Comparison of ENCODE assay signal across 1 cellular context in the genomic region with DNA sequence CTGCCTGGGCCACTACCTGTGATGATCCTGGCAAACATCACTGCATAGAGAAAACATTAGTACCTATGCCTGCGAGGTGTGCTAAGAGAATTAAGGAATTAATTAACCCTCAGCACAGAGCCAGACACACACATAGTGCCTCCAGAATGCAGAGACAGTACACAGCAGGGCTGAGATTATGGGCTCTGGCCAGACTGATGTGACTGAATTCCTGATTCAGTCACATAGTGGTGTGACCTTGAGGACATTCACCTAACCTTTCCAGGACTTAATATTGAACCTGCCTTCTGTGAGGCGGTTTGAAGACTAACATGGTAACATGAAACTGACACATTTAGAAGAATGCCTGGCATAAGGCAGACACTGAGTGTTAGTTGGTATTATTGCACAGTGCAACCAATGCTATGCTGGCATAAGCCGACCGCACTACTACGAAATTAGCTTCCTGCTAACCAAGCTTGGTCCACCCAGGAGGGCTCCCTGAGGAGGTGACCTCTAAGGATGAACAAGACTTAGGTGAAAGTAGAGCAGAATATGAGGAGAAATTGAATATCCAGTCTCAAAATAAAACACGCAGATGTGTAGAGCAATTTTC.
TF ChIP-seq lines count a peak whose summit lies in the region.

No MANE protein-coding gene starts in this region.

TF ChIP-seq in IMR-90, 13 proteins besides CTCF, POLR2A, EP300 and RAD21:
- TF ChIP-seq, protein P1, sequence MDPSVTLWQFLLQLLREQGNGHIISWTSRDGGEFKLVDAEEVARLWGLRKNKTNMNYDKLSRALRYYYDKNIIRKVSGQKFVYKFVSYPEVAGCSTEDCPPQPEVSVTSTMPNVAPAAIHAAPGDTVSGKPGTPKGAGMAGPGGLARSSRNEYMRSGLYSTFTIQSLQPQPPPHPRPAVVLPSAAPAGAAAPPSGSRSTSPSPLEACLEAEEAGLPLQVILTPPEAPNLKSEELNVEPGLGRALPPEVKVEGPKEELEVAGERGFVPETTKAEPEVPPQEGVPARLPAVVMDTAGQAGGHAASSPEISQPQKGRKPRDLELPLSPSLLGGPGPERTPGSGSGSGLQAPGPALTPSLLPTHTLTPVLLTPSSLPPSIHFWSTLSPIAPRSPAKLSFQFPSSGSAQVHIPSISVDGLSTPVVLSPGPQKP (IDR thresholded peaks at IDR 0.05; ENCODE audit: borderline replicate concordance, low read depth, low read length): no peak
- TF ChIP-seq MAFK (IDR thresholded peaks at IDR 0.05; ENCODE audit: low read depth, low read length) (no peak), MXI1 (IDR thresholded peaks at IDR 0.05; ENCODE audit: borderline replicate concordance, low read depth, low read length) (no peak), FOS (IDR thresholded peaks at IDR 0.05; ENCODE audit: low read depth, low read length) (no peak), MAZ (IDR thresholded peaks at IDR 0.05; ENCODE audit: borderline replicate concordance, low read depth, low read length) (no peak), CEBPB (IDR thresholded peaks at IDR 0.05; ENCODE audit: low read depth, low read length) (no peak), RFX5 (IDR thresholded peaks at IDR 0.05; ENCODE audit: low read depth, low read length) (no peak), BHLHE40 (IDR thresholded peaks at IDR 0.05; ENCODE audit: low read depth, low read length) (no peak), NFE2L2 (IDR thresholded peaks at IDR 0.05; ENCODE audit: low read depth, low read length) (no peak), CHD1 (IDR thresholded peaks at IDR 0.05; ENCODE audit: low read depth, low read length) (no peak), RCOR1 (IDR thresholded peaks at IDR 0.05; ENCODE audit: insufficient replicate concordance, low read length) (no peak), SMC3 (IDR thresholded peaks at IDR 0.05; ENCODE audit: low read depth, low read length) (no peak)
- TF ChIP-seq, protein P2, sequence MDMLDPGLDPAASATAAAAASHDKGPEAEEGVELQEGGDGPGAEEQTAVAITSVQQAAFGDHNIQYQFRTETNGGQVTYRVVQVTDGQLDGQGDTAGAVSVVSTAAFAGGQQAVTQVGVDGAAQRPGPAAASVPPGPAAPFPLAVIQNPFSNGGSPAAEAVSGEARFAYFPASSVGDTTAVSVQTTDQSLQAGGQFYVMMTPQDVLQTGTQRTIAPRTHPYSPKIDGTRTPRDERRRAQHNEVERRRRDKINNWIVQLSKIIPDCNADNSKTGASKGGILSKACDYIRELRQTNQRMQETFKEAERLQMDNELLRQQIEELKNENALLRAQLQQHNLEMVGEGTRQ (IDR thresholded peaks at IDR 0.05; ENCODE audit: low read depth, low read length): no peak
